In the genomic region with DNA sequence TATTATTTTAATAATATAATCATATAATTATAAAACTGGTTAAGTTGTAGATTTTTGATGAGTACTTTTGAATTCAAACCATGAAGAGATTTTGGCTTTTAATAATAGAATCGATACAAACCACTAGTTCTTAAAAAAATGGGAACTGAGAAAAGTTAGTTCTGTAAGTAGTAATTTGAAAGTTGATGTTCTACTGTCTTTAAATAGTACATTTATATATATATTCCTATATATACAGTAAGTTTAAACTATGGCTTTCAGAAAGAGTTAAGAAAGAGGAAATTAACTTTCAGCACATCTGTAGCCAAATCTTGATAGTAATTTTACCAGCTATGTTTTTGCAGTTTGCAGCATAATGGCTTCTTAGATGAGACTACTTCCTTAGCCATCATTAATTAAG, we compare ENCODE assay signal across 15 cellular contexts. TPM values are rescaled to one million over a fixed set of nuclear protein-coding genes. Genes with fewer than 3 reads are reported as not detected.
A peak's percentile ranks its signal among the peaks of the same experiment; 100 is the strongest.
DNase-seq lines count a peak whose midpoint lies in the region; ATAC-seq, FAIRE-seq and TF ChIP-seq lines count a peak whose summit lies in the region.
"Had no signal": no experiment of that assay in that cellular context is flagged by ENCODE, and none has a peak within 500 bp of the region (broad histone marks: within the 10 kb centered on the region; RNA-seq: fewer than 3 reads in every experiment).

No MANE protein-coding gene starts in this region.

- H2AFZ ChIP-seq in GM12878 (ENCODE audit: control insufficient read depth, low read depth, low read length) = no peak overlapping the region

- in situ Hi-C loops in GM12878 (cut with MboI) = no loop called here

- POLR2A ChIA-PET in GM12878 (lab: Charles Lee) = interaction anchor here (1.3 kb wide), 1 partner anchor 8 kb away, joined by 4 read pairs; the partner anchor contains the start of gene LRRK2

- SMC1A ChIA-PET in GM12878 (lab: Charles Lee; ENCODE audit: uncharacterized antibody, unreplicated experiment) = interaction anchor here (0.8 to 7.6 kb wide), 17 partner anchors 8 to 81 kb away, joined by 3 to 65 read pairs (median 4); no protein-coding TSS in a partner anchor

- TF ChIP-seq EP300 in GM12878 (IDR thresholded peaks at IDR 0.05; ENCODE audit: borderline replicate concordance in 1 of 2, control insufficient read depth in 1 of 2, low read depth in 2 of 2, low read length in 2 of 2) = no peak

- no peaks in the 10 kb centered on the region for H3K27me3 ChIP-seq in GM12878 (replicated peaks in 1 of 2; ENCODE audit: control insufficient read depth in 2 of 2, insufficient read depth in 2 of 2, low read length in 1 of 2)
- H3K27me3 ChIP-seq: brain microvascular endothelial cell, right atrium auricular region had no signal

- no peak overlapping the region for H3K9ac ChIP-seq in GM12878 (ENCODE audit: control insufficient read depth, insufficient read depth, low read length)

- H3K27ac ChIP-seq in GM12878 (ENCODE audit: control insufficient read depth, insufficient read depth) = no peak overlapping the region
- H3K27ac ChIP-seq: brain microvascular endothelial cell, right atrium auricular region had no signal

- H3K4me3 Mint-ChIP-seq in T-helper 2 cell treated with Interferon-gamma antibody and Interleukin-4, amounts not matched to agents 5 μg/mL and 100 μg/mL, for 36 hours = no peak overlapping the region
- H3K4me3 Mint-ChIP-seq: nephron had no signal

- no peak overlapping the region for H3K4me3 ChIP-seq in GM12878
- H3K4me3 ChIP-seq: right atrium auricular region had no signal

- no peak for TF ChIP-seq POLR2A in GM12878 (IDR thresholded peaks at IDR 0.05; ENCODE audit: low read depth, low read length)

- RAD21 ChIA-PET in GM12878 (lab: Charles Lee; ENCODE audit: unreplicated experiment) = interaction anchor here (0.7 to 3.0 kb wide), 9 partner anchors 16 to 81 kb away, joined by 3 to 13 read pairs (median 5); no protein-coding TSS in a partner anchor

- H3K4me2 ChIP-seq in GM12878 (ENCODE audit: control insufficient read depth, insufficient read depth) = peak overlapping the region; percentile 53

- H3K79me2 ChIP-seq in GM12878 (ENCODE audit: control insufficient read depth, insufficient read depth, low read length) = no peaks in the 10 kb centered on the region

- H3K9me3 Mint-ChIP-seq in T-helper 2 cell treated with Interferon-gamma antibody and Interleukin-4, amounts not matched to agents 5 μg/mL and 100 μg/mL, for 36 hours = no peaks in the 10 kb centered on the region
- H3K9me3 Mint-ChIP-seq: nephron had no signal

- peak; percentile 23 for FAIRE-seq in GM12878 (lab: Jason Lieb, UNC)
- FAIRE-seq: urothelium cell line had no signal

- no peaks in the 10 kb centered on the region for H3K36me3 Mint-ChIP-seq in T-helper 2 cell treated with Interferon-gamma antibody and Interleukin-4, amounts not matched to agents 5 μg/mL and 100 μg/mL, for 36 hours (ENCODE audit: low read depth)

- peaks cover 13% of the 10 kb centered on the region; the same call in 1 of the 2 replicates for H3K4me1 ChIP-seq in GM12878 (ENCODE audit: control insufficient read depth, insufficient read depth, low read length)

- no peaks in the 10 kb centered on the region; the same call in 2 of the 3 replicates for H3K9me3 ChIP-seq in GM12878 (replicated peaks; ENCODE audit: control insufficient read depth, insufficient read depth, low read length)
- H3K9me3 ChIP-seq: right atrium auricular region had no signal

- peaks cover 9% of the 10 kb centered on the region for H3K27me3 Mint-ChIP-seq in T-helper 2 cell treated with Interferon-gamma antibody and Interleukin-4, amounts not matched to agents 5 μg/mL and 100 μg/mL, for 36 hours (ENCODE audit: low read depth)

- H3K27ac Mint-ChIP-seq in T-helper 2 cell treated with Interferon-gamma antibody and Interleukin-4, amounts not matched to agents 5 μg/mL and 100 μg/mL, for 36 hours = no peak overlapping the region
- H3K27ac Mint-ChIP-seq: nephron had no signal

- no peak for TF ChIP-seq CTCF in GM12878 (IDR thresholded peaks at IDR 0.05 in 2 of 3, conservative IDR thresholded peaks at IDR 0.05 in 1 of 3; ENCODE audit: control insufficient read depth in 2 of 3, extremely low read depth in 1 of 3, insufficient read depth in 1 of 3, low read depth in 3 of 3, low read length in 3 of 3)

- ATAC-seq in GM18517 (IDR thresholded peaks at IDR 0.05; ENCODE audit: unreplicated experiment) = peak; percentile 56
- ATAC-seq in GM21515 (IDR thresholded peaks at IDR 0.05; ENCODE audit: unreplicated experiment) = peak; percentile 60
- peak; percentile 51 for ATAC-seq in HG03159 (IDR thresholded peaks at IDR 0.05; ENCODE audit: unreplicated experiment)
- peak; percentile 45 for ATAC-seq in GM12878

- no TSS peak for BruUV-seq in GM12878 (replicated peaks; lab: Mats Ljungman, UMichigan)

- 4% methylated on average over 1 of the region's 1 CpG for WGBS in GM12878 (ENCODE audit: insufficient coverage, insufficient replicate concordance, low lambda C conversion rate, missing lambda C conversion rate)

- intact Hi-C loops in GM12878 (cut with micrococcal nuclease; ENCODE audit: unreplicated experiment) = no loop called here

- no peaks in the 10 kb centered on the region for H3K36me3 ChIP-seq in GM12878 (ENCODE audit: control insufficient read depth in 2 of 2, insufficient read depth in 2 of 2, low read length in 1 of 2)
- H3K36me3 ChIP-seq: brain microvascular endothelial cell had no signal

- DNase-seq in GM12878 (ENCODE audit: low read depth, low spot score) = no peak
- no peak for DNase-seq in D341Med (ENCODE audit: low spot score)
- no peak for DNase-seq in NCI-H345 treated with DMSO at 0.1 percent for 48 hours (lab: John Stamatoyannopoulos, UW; ENCODE audit: unreplicated experiment)
- no peak for DNase-seq in activated CD8-positive, alpha-beta memory T cell treated with anti-CD3 and anti-CD28 coated beads, Interleukin-2, amount 50 U/mL, for 4 hours
- no peak for DNase-seq in T-helper 2 cell treated with Interferon-gamma antibody and Interleukin-4, amounts not matched to agents 5 μg/mL and 100 μg/mL, for 36 hours (ENCODE audit: low spot score)
- DNase-seq: activated naive CD4-positive, alpha-beta T cell treated with anti-CD3 and anti-CD28 coated beads, Interleukin-2, amount 50 U/mL, for 16 hours; brain microvascular endothelial cell; GOT3; stimulated activated naive CD4-positive, alpha-beta T cell had no signal

- no peak for TF ChIP-seq RAD21 in GM12878 (IDR thresholded peaks at IDR 0.05; ENCODE audit: insufficient read depth, low read depth, low read length)

- CTCF ChIA-PET in GM12878 (lab: Yijun Ruan, JAX) = interaction anchor here (1.2 to 3.9 kb wide), 5 partner anchors 9 to 82 kb away, joined by 3 to 16 read pairs (median 4); no protein-coding TSS in a partner anchor

- no peaks in the 10 kb centered on the region for H4K20me1 ChIP-seq in GM12878 (ENCODE audit: control insufficient read depth, insufficient read depth)

- H3K4me1 Mint-ChIP-seq in T-helper 2 cell treated with Interferon-gamma antibody and Interleukin-4, amounts not matched to agents 5 μg/mL and 100 μg/mL, for 36 hours (ENCODE audit: low read depth) = no peaks in the 10 kb centered on the region
- H3K4me1 Mint-ChIP-seq: nephron had no signal

TF ChIP-seq in GM12878, 131 proteins besides CTCF, POLR2A, EP300 and RAD21 (continues in another document):
- TF ChIP-seq CHD4 (IDR thresholded peaks at IDR 0.05) (no peak), FOXK2 (IDR thresholded peaks at IDR 0.05) (no peak), CREB1 (IDR thresholded peaks at IDR 0.05; ENCODE audit: low read depth) (no peak), SUPT20H (IDR thresholded peaks at IDR 0.05; ENCODE audit: borderline replicate concordance, control insufficient read depth, low read depth, low read length) (no peak), RELA (IDR thresholded peaks at IDR 0.05; ENCODE audit: borderline replicate concordance, partially characterized antibody) (no peak), PML (IDR thresholded peaks at IDR 0.05; ENCODE audit: low read length) (no peak), RCOR1 (conservative IDR thresholded peaks at IDR 0.05; ENCODE audit: low read depth, low read length) (no peak)
- TF ChIP-seq, protein P1, sequence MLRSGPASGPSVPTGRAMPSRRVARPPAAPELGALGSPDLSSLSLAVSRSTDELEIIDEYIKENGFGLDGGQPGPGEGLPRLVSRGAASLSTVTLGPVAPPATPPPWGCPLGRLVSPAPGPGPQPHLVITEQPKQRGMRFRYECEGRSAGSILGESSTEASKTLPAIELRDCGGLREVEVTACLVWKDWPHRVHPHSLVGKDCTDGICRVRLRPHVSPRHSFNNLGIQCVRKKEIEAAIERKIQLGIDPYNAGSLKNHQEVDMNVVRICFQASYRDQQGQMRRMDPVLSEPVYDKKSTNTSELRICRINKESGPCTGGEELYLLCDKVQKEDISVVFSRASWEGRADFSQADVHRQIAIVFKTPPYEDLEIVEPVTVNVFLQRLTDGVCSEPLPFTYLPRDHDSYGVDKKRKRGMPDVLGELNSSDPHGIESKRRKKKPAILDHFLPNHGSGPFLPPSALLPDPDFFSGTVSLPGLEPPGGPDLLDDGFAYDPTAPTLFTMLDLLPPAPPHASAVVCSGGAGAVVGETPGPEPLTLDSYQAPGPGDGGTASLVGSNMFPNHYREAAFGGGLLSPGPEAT (IDR thresholded peaks at IDR 0.05; ENCODE audit: low read depth) = peak; percentile 27; the same call in 1 of the 2 replicates

RNA-seq across cellular contexts. Expression of gene LRRK2, which starts 7.8 kb away (rescaled TPM):
- 27.1 and 35.4 TPM in 2 replicates for total RNA-seq in GM12878 (2013; cell fraction: nucleolus; rRNA removed)
- total RNA-seq in GM12878 (2014; rRNA removed) (2.0 and 2.1 TPM in 2 replicates), GM12878 (2014; rRNA removed; fragmentation: Illumina TruSeq; extraction: Trizol) (2.9 and 3.0 TPM in 2 replicates), GM12878 (2021) (2.4 and 3.2 TPM in 2 replicates)
- polyA plus RNA-seq in GM12878 (2011; ENCODE audit: low read depth) = 0.56 TPM
- polyA plus RNA-seq in GM12878 (2011; rRNA removed) (32.6 and 61.8 TPM in 2 replicates), GM12878 (2014; fragmentation: Illumina TruSeq; extraction: Trizol) (1.8 and 1.9 TPM in 2 replicates), GM12878 (2014; fragmentation: Nextera tagmentation; extraction: Ambion mirVana) (1 to 10 TPM in 1 of 2 experiments, under 1 TPM in 1; 0.97 to 1.1 TPM), GM12878 (2014; rRNA removed) (1.0 and 1.1 TPM in 2 replicates), GM12878 (2016; fragmentation: Nextera tagmentation; extraction: Ambion mirVana) (under 1 TPM; 0.80 to 0.95 TPM)
- 11.4 and 11.7 TPM in 2 replicates for polyA plus RNA-seq in GM12878 (2011; cell fraction: cytosol; rRNA removed)
- 42.9 and 45.3 TPM in 2 replicates for polyA plus RNA-seq in GM12878 (2011; cell fraction: nucleus; rRNA removed)
- 1.0 and 1.2 TPM in 2 replicates for polyA plus RNA-seq in GM12878 (2012)
- 46.2 and 77.6 TPM in 2 replicates for polyA minus RNA-seq in GM12878 (2011; rRNA and poly(A)+ RNA removed)
- 17.1 and 19.8 TPM in 2 replicates for polyA minus RNA-seq in GM12878 (2011; cell fraction: cytosol; rRNA and poly(A)+ RNA removed)
- polyA minus RNA-seq in GM12878 (2011; cell fraction: nucleus; rRNA and poly(A)+ RNA removed) = 68.2 and 102 TPM in 2 replicates
